In the genomic region with DNA sequence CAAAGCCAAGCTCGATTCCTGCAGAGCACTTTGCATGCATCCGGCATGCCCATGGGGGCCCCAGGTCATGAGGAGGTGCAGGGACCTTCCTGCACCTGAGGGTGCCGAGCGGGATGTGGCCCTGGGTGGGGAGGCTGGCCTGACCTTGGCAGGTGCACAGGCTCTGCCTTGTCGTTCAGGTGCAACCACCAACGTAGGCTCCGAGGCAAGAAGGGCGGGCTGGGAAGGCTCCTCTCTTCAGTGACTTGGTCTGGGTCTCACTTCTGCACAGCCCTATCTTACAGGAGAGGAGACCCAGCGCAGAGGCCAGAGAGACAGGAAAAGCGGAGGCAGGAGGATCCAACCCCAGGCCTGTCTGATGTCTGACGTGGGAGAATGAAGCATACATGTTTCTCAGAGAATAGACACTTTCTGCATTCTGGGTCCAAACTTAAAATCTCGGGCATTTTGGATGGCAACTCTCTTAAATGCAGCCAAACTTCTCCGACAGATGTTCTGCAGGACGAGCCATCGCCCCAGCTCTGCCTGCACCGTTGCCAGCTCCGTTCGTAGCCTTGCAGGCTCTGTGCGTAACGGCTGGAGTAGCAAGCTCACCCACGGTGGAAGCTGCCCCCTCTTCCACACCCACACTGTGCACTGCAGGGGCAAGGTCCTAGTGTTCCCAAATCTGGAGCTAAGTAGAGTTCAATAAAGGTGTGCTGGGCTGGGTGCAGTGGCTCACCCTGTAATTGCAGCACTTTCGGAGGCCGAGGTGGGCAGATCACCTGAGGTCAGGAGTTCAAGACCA, we compare ENCODE assay signal across 1 cellular context.
TF ChIP-seq lines count a peak whose summit lies in the region.

No MANE protein-coding gene starts in this region.

TF ChIP-seq in IMR-90, 13 proteins besides CTCF, POLR2A, EP300 and RAD21:
- no peak for TF ChIP-seq NFE2L2 (IDR thresholded peaks at IDR 0.05; ENCODE audit: low read depth, low read length)
- no peak for TF ChIP-seq BHLHE40 (IDR thresholded peaks at IDR 0.05; ENCODE audit: low read depth, low read length)
- TF ChIP-seq FOS (IDR thresholded peaks at IDR 0.05; ENCODE audit: low read depth, low read length): no peak
- TF ChIP-seq USF2 (IDR thresholded peaks at IDR 0.05; ENCODE audit: low read depth, low read length): no peak
- no peak for TF ChIP-seq RFX5 (IDR thresholded peaks at IDR 0.05; ENCODE audit: low read depth, low read length)
- TF ChIP-seq RCOR1 (IDR thresholded peaks at IDR 0.05; ENCODE audit: insufficient replicate concordance, low read length): no peak
- TF ChIP-seq CHD1 (IDR thresholded peaks at IDR 0.05; ENCODE audit: low read depth, low read length): no peak
- no peak for TF ChIP-seq SMC3 (IDR thresholded peaks at IDR 0.05; ENCODE audit: low read depth, low read length)
- no peak for TF ChIP-seq MAFK (IDR thresholded peaks at IDR 0.05; ENCODE audit: low read depth, low read length)
- TF ChIP-seq ELK1 (IDR thresholded peaks at IDR 0.05; ENCODE audit: borderline replicate concordance, low read depth, low read length): no peak
- TF ChIP-seq MAZ (IDR thresholded peaks at IDR 0.05; ENCODE audit: borderline replicate concordance, low read depth, low read length): no peak
- no peak for TF ChIP-seq CEBPB (IDR thresholded peaks at IDR 0.05; ENCODE audit: low read depth, low read length)
- TF ChIP-seq MXI1 (IDR thresholded peaks at IDR 0.05; ENCODE audit: borderline replicate concordance, low read depth, low read length): no peak
